Comparison of ENCODE assay signal across 33 cellular contexts in genomic region chr4:131113273-131113672, GRCh38.
"Had no signal": no experiment of that assay in that cellular context is flagged by ENCODE, and none has a peak within 500 bp of the region (broad histone marks: within the 10 kb centered on the region; RNA-seq: fewer than 3 reads in every experiment).

No MANE protein-coding gene starts in this region.

- H3K36me3 ChIP-seq: adrenal gland, ascending aorta, brain microvascular endothelial cell, breast epithelium, cardiac muscle cell had no signal

- H3K4me3 ChIP-seq: adrenal gland, ascending aorta, breast epithelium, cardiac muscle cell had no signal

- FAIRE-seq: astrocyte, bronchial epithelial cell had no signal

- H3K27me3 ChIP-seq: adrenal gland, ascending aorta, brain microvascular endothelial cell, breast epithelium, cardiac muscle cell had no signal

- ATAC-seq: activated naive CD4-positive, alpha-beta T cell treated with anti-CD3 and anti-CD28 coated beads, Interleukin-2, amount 50 U/mL, for 72 hours; activated naive CD8-positive, alpha-beta T cell treated with anti-CD3 and anti-CD28 coated beads, Interleukin-2, amount 50 U/mL, for 24 hours; activated T-cell treated with anti-CD3 and anti-CD28 coated beads, Interleukin-2, amount 50 U/mL, for 4 hours; activated T-cell treated with anti-CD3 and anti-CD28 coated beads, Interleukin-2, amount 50 U/mL, for 72 hours; activated T-helper 17 cell treated with anti-CD3 and anti-CD28 coated beads, Interleukin-2, amount 50 U/mL, for 72 hours had no signal

- H3K27ac ChIP-seq: adrenal gland, ascending aorta, brain microvascular endothelial cell, breast epithelium, cardiac muscle cell had no signal

- DNase-seq: activated effector memory CD4-positive, alpha-beta T cell treated with anti-CD3 and anti-CD28 coated beads, Interleukin-2, amount 50 U/mL, for 16 hours; activated effector memory CD4-positive, alpha-beta T cell treated with Interleukin-2 at 50 U/mL for 16 hours; activated gamma-delta T cell; activated gamma-delta T cell treated with Interleukin-2 at 50 U/mL for 16 hours; activated naive CD4-positive, alpha-beta T cell; activated naive CD4-positive, alpha-beta T cell treated with anti-CD3 and anti-CD28 coated beads for 36 hours; activated naive CD4-positive, alpha-beta T cell treated with anti-CD3 and anti-CD28 coated beads, Interleukin-2, amount 10 ng/mL, durations not matched to agents 7 days and 5 days; activated naive CD4-positive, alpha-beta T cell treated with anti-CD3 and anti-CD28 coated beads, Interleukin-2, amount 50 U/mL, for 16 hours; activated naive CD4-positive, alpha-beta T cell treated with Interleukin-2 at 50 U/mL for 16 hours; activated naive CD8-positive, alpha-beta T cell treated with anti-CD3 and anti-CD28 coated beads for 36 hours; activated naive CD8-positive, alpha-beta T cell treated with anti-CD3 and anti-CD28 coated beads, Interleukin-2, amount 10 ng/mL, durations not matched to agents 7 days and 5 days; activated naive CD8-positive, alpha-beta T cell treated with anti-CD3 and anti-CD28 coated beads, Interleukin-2, amount 50 U/mL, for 24 hours; activated T-cell treated with anti-CD3 and anti-CD28 coated beads, Interleukin-2, amount 50 U/mL, for 1 hour; activated T-cell treated with anti-CD3 and anti-CD28 coated beads, Interleukin-2, amount 50 U/mL, for 24 hours; activated T-cell treated with anti-CD3 and anti-CD28 coated beads, Interleukin-2, amount 50 U/mL, for 4 hours; activated T-cell treated with anti-CD3 and anti-CD28 coated beads, Interleukin-2, amount 50 U/mL, for 48 hours; activated T-cell treated with anti-CD3 and anti-CD28 coated beads, Interleukin-2, amount 50 U/mL, for 72 hours; adrenal gland; amniotic stem cell; amygdala; anterior cingulate cortex; aorta; brain microvascular endothelial cell; caudate nucleus; central memory CD4-positive, alpha-beta T cell; cerebellar nuclear complex had no signal

- H3K9me3 ChIP-seq: adrenal gland, ascending aorta, breast epithelium had no signal

- H3K4me1 ChIP-seq: adrenal gland, ascending aorta, breast epithelium had no signal
